8 cellular contexts compared by ENCODE assay signal in the genomic region with DNA sequence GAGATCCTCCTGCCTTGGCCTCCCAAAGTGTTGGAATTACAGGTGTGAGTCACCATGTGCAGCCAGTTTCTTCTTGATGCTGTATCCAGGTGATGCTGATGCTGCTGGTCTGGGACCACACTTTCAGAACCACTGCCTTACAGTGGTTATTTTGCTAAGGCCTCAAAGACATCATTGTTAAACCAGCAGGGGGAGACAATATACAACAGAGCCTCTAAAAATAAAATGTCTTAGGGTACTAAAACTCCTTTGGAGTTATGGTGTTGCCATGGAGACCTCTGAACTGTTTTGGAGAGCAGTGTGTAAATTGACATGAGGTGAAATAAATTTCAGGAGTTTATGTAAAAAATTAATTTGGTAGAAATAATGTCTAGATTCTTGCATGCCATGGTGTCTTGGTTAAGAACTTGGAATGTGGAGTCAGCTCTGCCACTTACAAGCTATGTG. TPM values are rescaled to one million over a fixed set of nuclear protein-coding genes. Genes with fewer than 3 reads are reported as not detected.
DNase-seq lines count a peak whose midpoint lies in the region; ATAC-seq and TF ChIP-seq lines count a peak whose summit lies in the region.

No MANE protein-coding gene starts in this region.

- H3K4me1 Mint-ChIP-seq in activated naive CD8-positive, alpha-beta T cell treated with anti-CD3 and anti-CD28 coated beads, Interleukin-2, amount 50 U/mL, for 24 hours = peaks cover 30% of the 10 kb centered on the region

- no peaks in the 10 kb centered on the region for H3K9me3 ChIP-seq in heart left ventricle

- no peaks in the 10 kb centered on the region for H3K9me3 Mint-ChIP-seq in activated naive CD8-positive, alpha-beta T cell treated with anti-CD3 and anti-CD28 coated beads, Interleukin-2, amount 50 U/mL, for 24 hours

- peak; percentile 50 for ATAC-seq in activated naive CD8-positive, alpha-beta T cell treated with anti-CD3 and anti-CD28 coated beads, Interleukin-2, amount 50 U/mL, for 24 hours
- peak; percentile 38 to 66 (median 56) for ATAC-seq in heart left ventricle
- no peak for ATAC-seq in HG03045 (IDR thresholded peaks at IDR 0.05; ENCODE audit: unreplicated experiment)

- peaks cover 12% of the 10 kb centered on the region for H3K27me3 Mint-ChIP-seq in activated naive CD8-positive, alpha-beta T cell treated with anti-CD3 and anti-CD28 coated beads, Interleukin-2, amount 50 U/mL, for 24 hours

- peak; percentile 52 to 79 (median 65) for TF ChIP-seq CTCF in heart left ventricle (IDR thresholded peaks at IDR 0.05)
- peak; percentile 71 for TF ChIP-seq CTCF in retinal pigment epithelial cell (conservative IDR thresholded peaks at IDR 0.05; ENCODE audit: low read depth, low read length)

- no peaks in the 10 kb centered on the region for H3K27me3 ChIP-seq in heart left ventricle

- H3K27ac Mint-ChIP-seq in activated naive CD8-positive, alpha-beta T cell treated with anti-CD3 and anti-CD28 coated beads, Interleukin-2, amount 50 U/mL, for 24 hours = peak overlapping the region; percentile 77

- peaks cover 0 to 32% (median 11%) of the 10 kb centered on the region in 12 donors for H3K4me1 ChIP-seq in heart left ventricle

- DNase-seq in NCI-H1417 (lab: John Stamatoyannopoulos, UW) (peak; percentile 46 to 78 (median 59)), NCI-H1417 treated with DMSO at 0.1 percent for 48 hours (lab: John Stamatoyannopoulos, UW) (no peak), HT-29 (ENCODE audit: low spot score) (peak; percentile 73), NOMO-1 treated with dmso at 0.1 percent for 144 hours (lab: John Stamatoyannopoulos, UW; ENCODE audit: unreplicated experiment) (peak; percentile 31), heart left ventricle (peak in 1 of 5 donors; percentile 13), retinal pigment epithelial cell (ENCODE audit: low read depth) (peak; percentile 61)
- peak; percentile 12 for DNase-seq in activated naive CD8-positive, alpha-beta T cell treated with anti-CD3 and anti-CD28 coated beads, Interleukin-2, amount 50 U/mL, for 24 hours

- H3K36me3 ChIP-seq in heart left ventricle = no peaks in the 10 kb centered on the region

- no peak for TF ChIP-seq POLR2A in heart left ventricle (IDR thresholded peaks at IDR 0.05)

- H3K27ac ChIP-seq in heart left ventricle = peak overlapping the region in 2 of 12 donors; percentile 74 to 76

- peak overlapping the region; percentile 80 for H3K4me3 Mint-ChIP-seq in activated naive CD8-positive, alpha-beta T cell treated with anti-CD3 and anti-CD28 coated beads, Interleukin-2, amount 50 U/mL, for 24 hours

- H3K4me3 ChIP-seq in heart left ventricle (peak overlapping the region in 3 of 12 donors; percentile 68 to 74 (median 70)), retinal pigment epithelial cell (ENCODE audit: low read length) (no peak overlapping the region)

- no peaks in the 10 kb centered on the region for H3K36me3 Mint-ChIP-seq in activated naive CD8-positive, alpha-beta T cell treated with anti-CD3 and anti-CD28 coated beads, Interleukin-2, amount 50 U/mL, for 24 hours (ENCODE audit: low read depth)

- intact Hi-C loops in heart left ventricle (cut with DNase I) = loop anchor here (1.0 to 10.0 kb wide), 8 partner anchors 48 to 86 kb away; a partner anchor contains a TSS

RNA-seq across cellular contexts. Expression of a gene that starts 1.1 kb away (rescaled TPM):
- 4.4 and 4.5 TPM in 2 replicates for total RNA-seq in HT-29 (2014; rRNA removed; shearing (Covaris generic))
- 1 to 10 TPM in 7 of 9 donors, under 1 TPM in 2; 0.61 to 6.3 (median 1.5) TPM for total RNA-seq in heart left ventricle
- polyA plus RNA-seq in heart left ventricle = 10 to 100 TPM in 1 of 2 donors, under 1 TPM in 1; 0.34 to 53.7 TPM

RNA-seq across cellular contexts. Expression of a gene that starts 18.6 kb away (rescaled TPM):
- total RNA-seq in HT-29 (2014; rRNA removed; shearing (Covaris generic)) = 10.9 and 12.1 TPM in 2 replicates
- 10 to 100 TPM in 6 of 9 donors, 1 to 10 TPM in 3; 8.0 to 21.3 (median 11.4) TPM for total RNA-seq in heart left ventricle
- 10 to 100 TPM; 12.2 to 30.0 TPM for polyA plus RNA-seq in heart left ventricle

RNA-seq across cellular contexts. Expression of a gene that starts 55.8 kb away (rescaled TPM):
- total RNA-seq in HT-29 (2014; rRNA removed; shearing (Covaris generic)) = 30.6 and 54.7 TPM in 2 replicates
- total RNA-seq in heart left ventricle = 100 to 1,000 TPM in 7 of 9 donors, 10 to 100 TPM in 2; 78.5 to 143 (median 128) TPM
- 10 to 100 TPM; 79.8 to 99.2 TPM for polyA plus RNA-seq in heart left ventricle
